9 cellular contexts compared by ENCODE assay signal in genomic region chr21:31873696-31874599, GRCh38. TPM values are rescaled to one million over a fixed set of nuclear protein-coding genes. Genes with fewer than 3 reads are reported as not detected.
DNase-seq lines count a peak whose midpoint lies in the region; ATAC-seq and TF ChIP-seq lines count a peak whose summit lies in the region.
"Had no signal": no experiment of that assay in that cellular context is flagged by ENCODE, and none has a peak within 500 bp of the region (broad histone marks: within the 10 kb centered on the region; RNA-seq: fewer than 3 reads in every experiment).

No MANE protein-coding gene starts in this region.

- peaks cover 6% of the 10 kb centered on the region for H3K4me1 ChIP-seq in ovary (ENCODE audit: insufficient read depth)
- no peaks in the 10 kb centered on the region for H3K4me1 ChIP-seq in aorta (ENCODE audit: control insufficient read depth in 1 of 2, insufficient read depth in 2 of 2, low read length in 2 of 2)

- no peaks in the 10 kb centered on the region for H3K36me3 ChIP-seq in ovary
- H3K36me3 ChIP-seq in aorta (ENCODE audit: control insufficient read depth in 1 of 2, insufficient read depth in 2 of 2, low read length in 1 of 2): no peaks in the 10 kb centered on the region

- H3K4me3 ChIP-seq in fibroblast of the aortic adventitia (ENCODE audit: low read depth, low read length) (peak overlapping the region; percentile 40), ovary (peak overlapping the region; percentile 55), aorta (ENCODE audit: low read length in 2 of 2) (peak overlapping the region; percentile 44 to 62)

- ATAC-seq in aorta (ENCODE audit: low FRiP score) (no peak), HG03045 (IDR thresholded peaks at IDR 0.05; ENCODE audit: unreplicated experiment) (no peak)

- TF ChIP-seq EP300 in ovary (IDR thresholded peaks at IDR 0.05): no peak

- H3K27ac ChIP-seq in ovary (no peak overlapping the region), aorta (ENCODE audit: low read depth in 1 of 2, low read length in 2 of 2) (no peak overlapping the region)

- no peaks in the 10 kb centered on the region for H3K27me3 ChIP-seq in ovary
- H3K27me3 ChIP-seq in aorta (ENCODE audit: control insufficient read depth in 1 of 2, insufficient read depth in 2 of 2, low read length in 1 of 2): no peaks in the 10 kb centered on the region

- intact Hi-C loops in ovary (cut with DNase I): no loop called here
- intact Hi-C loops in aorta (cut with DNase I): loop anchor here in 1 of 2 donors (2.0 to 10.0 kb wide), 2 partner anchors 221 to 383 kb away; no protein-coding TSS in a partner anchor

- peak; percentile 30 for TF ChIP-seq CTCF in fibroblast of the aortic adventitia (IDR thresholded peaks at IDR 0.05; ENCODE audit: insufficient read depth, low read length)
- TF ChIP-seq CTCF in ovary (IDR thresholded peaks at IDR 0.05): peak in 1 of 3 donors; percentile 42

- H3K9me3 ChIP-seq in ovary (no peaks in the 10 kb centered on the region), aorta (ENCODE audit: control insufficient read depth, low read length) (no peaks in the 10 kb centered on the region)

- DNase-seq in GM03348 (ENCODE audit: low spot score) (peak; percentile 89), NCI-H1092 (lab: John Stamatoyannopoulos, UW) (peak; percentile 32), fibroblast of the aortic adventitia (ENCODE audit: low read depth) (no peak), ovary (peak in 4 of 5 donors; percentile 19 to 74 (median 58)), aorta (peak; percentile 58 to 85), SKM-1 (lab: John Stamatoyannopoulos, UW; ENCODE audit: unreplicated experiment) (no peak)
- peak; percentile 80 for DNase-seq in activated CD8-positive, alpha-beta memory T cell treated with anti-CD3 and anti-CD28 coated beads for 24 hours

- no peak for TF ChIP-seq POLR2A in ovary (IDR thresholded peaks at IDR 0.05)

- WGBS in ovary, 3 donors: 1 to 5% (median 1%) methylated on average over 28 to 77 of the region's 77 CpGs
- WGBS in aorta, 2 donors: 1 to 2% methylated on average over 48 to 77 of the region's 77 CpGs

RNA-seq across cellular contexts. Expression of gene HUNK, which starts 1.1 kb away (rescaled TPM):
- 0.45 and 4.3 TPM in 2 replicates for total RNA-seq in fibroblast of the aortic adventitia (ENCODE audit: low replicate concordance)
- 1 to 10 TPM in 4 of 7 donors, under 1 TPM in 3; under 0.01 to 4.9 (median 1.6) TPM for total RNA-seq in ovary
- polyA plus RNA-seq in ovary: 1 to 10 TPM in 1 of 2 donors, under 1 TPM in 1; 0.38 to 1.8 TPM
- total RNA-seq in aorta: 1 to 10 TPM in 1 of 2 donors, under 1 TPM in 1; 0.45 to 5.2 TPM
- under 1 TPM in 1 of 2 donors, not detected in 1; 0.13 TPM for polyA plus RNA-seq in aorta
- total RNA-seq: T-helper 2 cell treated with Interferon-gamma antibody and Interleukin-4, amounts not matched to agents 100 ng/mL and 5 ng/mL, for 36 hours had no signal

Comparison
In these comparisons a context has a peak if more than half of its experiments do, and no peak if none do; other contexts are left out.
1. DNase-seq: peak in GM03348 (single experiment), NCI-H1092 (single experiment), activated CD8-positive, alpha-beta memory T cell treated with anti-CD3 and anti-CD28 coated beads for 24 hours (single experiment), ovary (4 of 5) and aorta (2 of 2); none in fibroblast of the aortic adventitia (single experiment) and SKM-1 (single experiment).
2. Peak in every context shown above with its lines, with median percentiles within 50 percentile points of each other: H3K4me3 ChIP-seq.